In genomic region chr21:46055863-46056281, GRCh38 we compare ENCODE assay signal across 10 cellular contexts. TPM values are rescaled to one million over a fixed set of nuclear protein-coding genes. Genes with fewer than 3 reads are reported as not detected.
DNase-seq lines count a peak whose midpoint lies in the region; ATAC-seq, FAIRE-seq and TF ChIP-seq lines count a peak whose summit lies in the region.
"Had no signal": no experiment of that assay in that cellular context is flagged by ENCODE, and none has a peak within 500 bp of the region (broad histone marks: within the 10 kb centered on the region; RNA-seq: fewer than 3 reads in every experiment).

No MANE protein-coding gene starts in this region.

- ATAC-seq in PC-3 = no peak
- ATAC-seq: GM12878 had no signal

- H3K9ac ChIP-seq in fibroblast of lung (ENCODE audit: insufficient read depth, low read length) (peak overlapping the region; percentile 65), muscle layer of colon (ENCODE audit: low read length) (peak overlapping the region; percentile 53), PC-3 (ENCODE audit: low read length) (no peak overlapping the region)

- H3K36me3 ChIP-seq in SJSA1 = no peaks in the 10 kb centered on the region
- no peaks in the 10 kb centered on the region for H3K36me3 ChIP-seq in fibroblast of lung (ENCODE audit: control insufficient read depth, insufficient read depth, low read length)
- H3K36me3 ChIP-seq in muscle layer of colon (ENCODE audit: insufficient read depth, low read length) = no peaks in the 10 kb centered on the region
- no peaks in the 10 kb centered on the region for H3K36me3 ChIP-seq in thyroid gland
- H3K36me3 ChIP-seq in PC-3 (ENCODE audit: low read depth, low read length) = no peaks in the 10 kb centered on the region
- H3K36me3 ChIP-seq: cardiac muscle cell had no signal

- peak overlapping the region; percentile 83 for H3K27ac ChIP-seq in SJSA1
- H3K27ac ChIP-seq in fibroblast of lung (ENCODE audit: insufficient read depth, low read length) = peak overlapping the region; percentile 94
- H3K27ac ChIP-seq in muscle layer of colon (ENCODE audit: low read depth, low read length) = peak overlapping the region; percentile 93
- peak overlapping the region; percentile 19 to 46 (median 24) for H3K27ac ChIP-seq in thyroid gland
- no peak overlapping the region for H3K27ac ChIP-seq in PC-3 (ENCODE audit: low read length)

- intact Hi-C loops in thyroid gland (cut with DNase I) = no loop called here
- intact Hi-C loops in PC-3 (cut with micrococcal nuclease) = no loop called here

- peak overlapping the region; percentile 63 for H3K4me2 ChIP-seq in fibroblast of lung (ENCODE audit: extremely low read depth, insufficient read depth, low read length)
- H3K4me2 ChIP-seq in PC-3 (ENCODE audit: low read length) = no peak overlapping the region

- H3K4me3 ChIP-seq in SJSA1 (no peak overlapping the region), fibroblast of lung (replicated peaks in 1 of 4; ENCODE audit: control extremely low read depth in 1 of 4, insufficient read depth in 1 of 4, low read depth in 3 of 4, low read length in 4 of 4) (no peak overlapping the region), muscle layer of colon (ENCODE audit: low read depth in 1 of 2, low read length in 2 of 2) (peak overlapping the region in 1 of 2 donors; percentile 10), thyroid gland (replicated peaks in 1 of 3) (no peak overlapping the region), PC-3 (ENCODE audit: low read length) (no peak overlapping the region)
- H3K4me3 ChIP-seq: cardiac muscle cell, GM12878 had no signal

- H3F3A ChIP-seq in PC-3 (ENCODE audit: low read length, unreplicated experiment) = no peaks in the 10 kb centered on the region

- POLR2A ChIA-PET in PC-3 (lab: Charles Lee; ENCODE audit: unreplicated experiment) = no interaction called here

- no peak for FAIRE-seq in GM12891 (lab: Jason Lieb, UNC)
- FAIRE-seq: GM12878 had no signal

- H3K4me1 ChIP-seq in SJSA1 (replicated peaks) (peaks cover 50% of the 10 kb centered on the region), fibroblast of lung (ENCODE audit: control insufficient read depth, extremely low read depth, insufficient read depth, low read length) (peaks cover 41% of the 10 kb centered on the region), muscle layer of colon (ENCODE audit: insufficient read depth, low read length) (peaks cover 44% of the 10 kb centered on the region), thyroid gland (peaks cover 0 to 14% of the 10 kb centered on the region in 2 donors), PC-3 (ENCODE audit: insufficient read depth, low read length) (peaks cover 41% of the 10 kb centered on the region)
- H3K4me1 ChIP-seq: Caco-2 had no signal

- BruUV-seq in PC-3 (replicated peaks; lab: Mats Ljungman, UMichigan) = no TSS peak

- DNase-seq in SJSA1 (ENCODE audit: low read depth in 1 of 2, low spot score in 2 of 2) = peak in 1 of 2 experiments; percentile 39
- peak; percentile 59 to 71 for DNase-seq in fibroblast of lung (ENCODE audit: low read depth in 2 of 2)
- no peak for DNase-seq in thyroid gland
- no peak for DNase-seq in PC-3
- no peak for DNase-seq in GM12891 (ENCODE audit: insufficient read length, low spot score)
- no peak for DNase-seq in globus pallidus (ENCODE audit: low spot score)

- H2AFZ ChIP-seq in fibroblast of lung (ENCODE audit: low read length) (no peak overlapping the region), PC-3 (ENCODE audit: low read length) (no peak overlapping the region)

- TF ChIP-seq POLR2A in thyroid gland (IDR thresholded peaks at IDR 0.05) (no peak), GM12891 (IDR thresholded peaks at IDR 0.05; ENCODE audit: low read depth, low read length) (no peak)

- H3K9me2 ChIP-seq in PC-3 (replicated peaks; ENCODE audit: low read length) = no peaks in the 10 kb centered on the region

- H3K79me2 ChIP-seq in fibroblast of lung (ENCODE audit: control insufficient read depth, insufficient read depth, low read length) (no peaks in the 10 kb centered on the region), PC-3 (ENCODE audit: low read length) (peaks cover 17% of the 10 kb centered on the region)

- no peaks in the 10 kb centered on the region for H4K20me1 ChIP-seq in fibroblast of lung (ENCODE audit: control insufficient read depth, extremely low read depth, insufficient read depth, low read length)
- no peaks in the 10 kb centered on the region for H4K20me1 ChIP-seq in PC-3 (ENCODE audit: low read length)

- H3K27me3 ChIP-seq in SJSA1 (replicated peaks) (no peaks in the 10 kb centered on the region), fibroblast of lung (ENCODE audit: control insufficient read depth, insufficient read depth, low read length) (no peaks in the 10 kb centered on the region), muscle layer of colon (ENCODE audit: control insufficient read depth in 1 of 2, insufficient read depth in 2 of 2, low read length in 2 of 2) (no peaks in the 10 kb centered on the region), thyroid gland (no peaks in the 10 kb centered on the region), PC-3 (ENCODE audit: low read length) (no peaks in the 10 kb centered on the region)
- H3K27me3 ChIP-seq: cardiac muscle cell had no signal

- TF ChIP-seq CTCF in fibroblast of lung (conservative IDR thresholded peaks at IDR 0.05 in 1 of 2, IDR thresholded peaks at IDR 0.05 in 1 of 2; ENCODE audit: low read depth in 1 of 2, low read length in 2 of 2) (no peak), thyroid gland (IDR thresholded peaks at IDR 0.05) (no peak), PC-3 (conservative IDR thresholded peaks at IDR 0.05; ENCODE audit: low read depth, low read length) (no peak)

- H3K9me3 ChIP-seq in SJSA1 (replicated peaks) (no peaks in the 10 kb centered on the region), fibroblast of lung (ENCODE audit: control insufficient read depth, insufficient read depth, low read depth, low read length) (no peaks in the 10 kb centered on the region), muscle layer of colon (ENCODE audit: low read length) (no peaks in the 10 kb centered on the region), thyroid gland (no peaks in the 10 kb centered on the region), PC-3 (ENCODE audit: low read length) (no peaks in the 10 kb centered on the region)
- H3K9me3 ChIP-seq: Caco-2 had no signal

- CTCF ChIA-PET in PC-3 (lab: Charles Lee) = no interaction called here

- WGBS in thyroid gland, 2 donors = 81% methylated on average over 21 to 23 of the region's 23 CpGs

TF ChIP-seq in GM12891, 5 proteins besides CTCF, POLR2A, EP300 and RAD21:
- TF ChIP-seq TAF1 (IDR thresholded peaks at IDR 0.05; ENCODE audit: low read depth, low read length) = no peak
- no peak for TF ChIP-seq SPI1 (IDR thresholded peaks at IDR 0.05; ENCODE audit: low read depth, low read length)
- TF ChIP-seq POU2F2 (IDR thresholded peaks at IDR 0.05; ENCODE audit: low read depth, low read length) = no peak
- no peak for TF ChIP-seq PAX5 (IDR thresholded peaks at IDR 0.05; ENCODE audit: insufficient read depth, low read length, severe bottlenecking)
- TF ChIP-seq POLR2AphosphoS5 (IDR thresholded peaks at IDR 0.05; ENCODE audit: low read depth, low read length) = no peak

RNA-seq across cellular contexts. Expression of gene COL6A2, which starts 42.0 kb away (rescaled TPM):
- total RNA-seq in SJSA1 (2014; rRNA removed; shearing (Covaris generic)) = 310 and 333 TPM in 2 replicates
- total RNA-seq in fibroblast of lung = 782 and 928 TPM in 2 replicates
- polyA plus RNA-seq in fibroblast of lung = 346 and 702 TPM in 2 replicates
- 857 and 2,080 TPM in 2 replicates for polyA plus RNA-seq in fibroblast of lung (2012)
- polyA minus RNA-seq in fibroblast of lung (ENCODE audit: low replicate concordance) = 367 and 1,367 TPM in 2 replicates
- total RNA-seq in thyroid gland = 100 to 1,000 TPM in 3 of 4 donors, 10 to 100 TPM in 1; 79.4 to 191 (median 172) TPM
- 521 and 654 TPM in 2 replicates for total RNA-seq in PC-3 (2014; rRNA removed)
- 1.5 TPM for polyA plus RNA-seq in GM12891 (2012; ENCODE audit: low read depth, missing spikeins)

Comparison
In these comparisons a context has a peak if more than half of its experiments do, and no peak if none do; other contexts are left out.
1. DNase-seq: peak in fibroblast of lung (2 of 2); none in thyroid gland (0 of 2), PC-3 (single experiment), GM12891 (single experiment) and globus pallidus (single experiment).